In the genomic region with DNA sequence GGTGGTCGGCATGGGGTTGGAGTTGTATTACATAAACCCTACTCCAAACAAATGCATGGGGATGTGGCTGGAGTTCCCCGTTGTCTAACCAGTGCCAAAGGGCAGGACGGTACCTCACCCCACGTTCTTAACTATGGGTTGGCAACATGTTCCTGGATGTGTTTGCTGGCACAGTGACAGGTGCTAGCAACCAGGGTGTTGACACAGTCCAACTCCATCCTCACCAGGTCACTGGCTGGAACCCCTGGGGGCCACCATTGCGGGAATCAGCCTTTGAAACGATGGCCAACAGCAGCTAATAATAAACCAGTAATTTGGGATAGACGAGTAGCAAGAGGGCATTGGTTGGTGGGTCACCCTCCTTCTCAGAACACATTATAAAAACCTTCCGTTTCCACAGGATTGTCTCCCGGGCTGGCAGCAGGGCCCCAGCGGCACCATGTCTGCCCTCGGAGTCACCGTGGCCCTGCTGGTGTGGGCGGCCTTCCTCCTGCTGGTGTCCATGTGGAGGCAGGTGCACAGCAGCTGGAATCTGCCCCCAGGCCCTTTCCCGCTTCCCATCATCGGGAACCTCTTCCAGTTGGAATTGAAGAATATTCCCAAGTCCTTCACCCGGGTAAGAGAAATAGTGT, we compare ENCODE assay signal across 12 cellular contexts. TPM values are rescaled to one million over a fixed set of nuclear protein-coding genes. Genes with fewer than 3 reads are reported as not detected.
A peak's percentile ranks its signal among the peaks of the same experiment; 100 is the strongest.
DNase-seq lines count a peak whose midpoint lies in the region; ATAC-seq and TF ChIP-seq lines count a peak whose summit lies in the region.
"Had no signal": no experiment of that assay in that cellular context is flagged by ENCODE, and none has a peak within 500 bp of the region (broad histone marks: within the 10 kb centered on the region; RNA-seq: fewer than 3 reads in every experiment).

A gene (plus strand): TSS at position 407 of the 632 bp plus-strand sequence. CDS start 33 bp downstream, at position 440.

- no peak within 1 kb of the TSS for H3K27ac Mint-ChIP-seq in CD4-positive, alpha-beta T cell
- H3K27ac Mint-ChIP-seq: CD8-positive, alpha-beta T cell had no signal

- peaks cover 8% of the 10 kb centered on the region for H3K9me3 Mint-ChIP-seq in CD4-positive, alpha-beta T cell

- in situ Hi-C loops in gastrocnemius medialis (cut with MboI; ENCODE audit: low sequenced_read_pairs in 4 of 4) = no loop called here

- POLR2A ChIA-PET in CD4-positive, alpha-beta T cell (lab: Charles Lee) = no interaction called here

- H3K36me3 ChIP-seq in esophagus (ENCODE audit: control insufficient read depth in 2 of 2, insufficient read depth in 2 of 2, low read length in 1 of 2) (peaks cover 0 to 2% of the 10 kb centered on the region in 2 donors), gastrocnemius medialis (no peaks in the 10 kb centered on the region), uterus (no peaks in the 10 kb centered on the region)

- peaks cover 54% of the 10 kb centered on the region for H3K27me3 ChIP-seq in CD4-positive, alpha-beta T cell (ENCODE audit: control insufficient read depth, insufficient read depth, low read length)
- peaks cover 0 to 6% of the 10 kb centered on the region in 2 donors for H3K27me3 ChIP-seq in esophagus (ENCODE audit: control insufficient read depth in 1 of 2, insufficient read depth in 2 of 2, low read length in 2 of 2)
- peaks cover 17 to 37% (median 34%) of the 10 kb centered on the region in 3 donors for H3K27me3 ChIP-seq in gastrocnemius medialis
- peaks cover 0 to 6% of the 10 kb centered on the region in 2 donors for H3K27me3 ChIP-seq in uterus

- peaks cover 71% of the 10 kb centered on the region for H3K27me3 Mint-ChIP-seq in CD4-positive, alpha-beta T cell

- intact Hi-C loops in CD4-positive, alpha-beta T cell (cut with DNase I, micrococcal nuclease) = no loop called here
- intact Hi-C loops in gastrocnemius medialis (cut with DNase I; ENCODE audit: low total_unique reads) (loop anchor here (10.0 kb wide), 1 partner anchor 202 kb away; no protein-coding TSS in a partner anchor), uterus (cut with DNase I; ENCODE audit: low total_unique reads) (no loop called here)

- peaks cover 4 to 18% of the 10 kb centered on the region in 2 donors for H3K4me1 ChIP-seq in esophagus (ENCODE audit: control insufficient read depth in 2 of 2, insufficient read depth in 2 of 2, low read length in 1 of 2)
- H3K4me1 ChIP-seq in gastrocnemius medialis = no peaks in the 10 kb centered on the region
- no peaks in the 10 kb centered on the region for H3K4me1 ChIP-seq in uterus

- TF ChIP-seq CTCF in CD4-positive, alpha-beta T cell (IDR thresholded peaks at IDR 0.05) = no peak
- no peak for TF ChIP-seq CTCF in NB4 (IDR thresholded peaks at IDR 0.05; ENCODE audit: low read depth, low read length)
- TF ChIP-seq CTCF in gastrocnemius medialis (IDR thresholded peaks at IDR 0.05 in 4 of 5, conservative IDR thresholded peaks at IDR 0.05 in 1 of 5) = no peak
- no peak for TF ChIP-seq CTCF in uterus (IDR thresholded peaks at IDR 0.05)

- no peak for DNase-seq in CD4-positive, alpha-beta T cell
- DNase-seq in NB4 (ENCODE audit: low read depth) (no peak), gastrocnemius medialis (no peak), foreskin melanocyte (no peak), NCI-H510A (lab: John Stamatoyannopoulos, UW) (no peak), uterus (no peak)
- DNase-seq: activated CD4-positive, alpha-beta T cell treated with anti-CD3 and anti-CD28 coated beads, Interleukin-2, amount 50 U/mL, for 1 hour; CD8-positive, alpha-beta T cell; OCI-M1 had no signal

- peaks cover 17% of the 10 kb centered on the region for H3K9me3 ChIP-seq in CD4-positive, alpha-beta T cell (ENCODE audit: control insufficient read depth, low read length)
- H3K9me3 ChIP-seq in esophagus (ENCODE audit: control insufficient read depth in 2 of 2, insufficient read depth in 1 of 2, low read depth in 1 of 2, low read length in 1 of 2) = peaks cover 0 to 8% of the 10 kb centered on the region in 2 donors
- no peaks in the 10 kb centered on the region for H3K9me3 ChIP-seq in gastrocnemius medialis
- no peaks in the 10 kb centered on the region for H3K9me3 ChIP-seq in uterus

- TF ChIP-seq POLR2A in NB4 (IDR thresholded peaks at IDR 0.05; ENCODE audit: extremely low read depth, insufficient read length) (no peak), gastrocnemius medialis (IDR thresholded peaks at IDR 0.05) (no peak), uterus (IDR thresholded peaks at IDR 0.05) (no peak)

- H3K4me3 ChIP-seq in NB4 (ENCODE audit: low read depth, low read length) = peak within 1 kb of the TSS; percentile 78
- H3K4me3 ChIP-seq in esophagus (ENCODE audit: low read depth in 1 of 2, low read length in 2 of 2) = peak within 1 kb of the TSS; percentile 49 to 71
- peak within 1 kb of the TSS; percentile 24 to 48 (median 35) for H3K4me3 ChIP-seq in gastrocnemius medialis
- H3K4me3 ChIP-seq in uterus = no peak within 1 kb of the TSS

- peak within 1 kb of the TSS; percentile 56 for H3K4me3 Mint-ChIP-seq in CD4-positive, alpha-beta T cell

- no peak for ATAC-seq in CD4-positive, alpha-beta T cell (ENCODE audit: poor library complexity)
- no peak for ATAC-seq in gastrocnemius medialis
- ATAC-seq in GM21717 (IDR thresholded peaks at IDR 0.05; ENCODE audit: unreplicated experiment) = no peak
- ATAC-seq: CD8-positive, alpha-beta T cell had no signal

- 51 to 65% methylated on average over 16 of the region's 16 CpGs for WGBS in esophagus, 2 donors

- peaks cover 30% of the 10 kb centered on the region for H3K4me1 Mint-ChIP-seq in CD4-positive, alpha-beta T cell (ENCODE audit: low read depth)

- no peaks in the 10 kb centered on the region for H3K36me3 Mint-ChIP-seq in CD4-positive, alpha-beta T cell (ENCODE audit: low read depth)
- H3K36me3 Mint-ChIP-seq: CD8-positive, alpha-beta T cell had no signal

- CTCF ChIA-PET in CD4-positive, alpha-beta T cell (lab: Charles Lee) = no interaction called here

- H3K27ac ChIP-seq in CD4-positive, alpha-beta T cell (ENCODE audit: low read depth, low read length) = no peak within 1 kb of the TSS
- H3K27ac ChIP-seq in esophagus (ENCODE audit: low read depth in 2 of 2, low read length in 1 of 2) = peak within 1 kb of the TSS; percentile 77 to 82
- no peak within 1 kb of the TSS for H3K27ac ChIP-seq in gastrocnemius medialis
- no peak within 1 kb of the TSS for H3K27ac ChIP-seq in uterus
- H3K27ac ChIP-seq: epithelial cell of prostate had no signal

RNA-seq across cellular contexts. Expression of the gene that starts here (rescaled TPM):
- total RNA-seq in CD4-positive, alpha-beta T cell = 1 to 10 TPM; 1.6 to 2.0 TPM
- 10 to 100 TPM; 15.8 to 19.3 TPM for polyA plus RNA-seq in esophagus
- 10 to 100 TPM in 1 of 4 donors, 1 to 10 TPM in 2, under 1 TPM in 1; 0.97 to 14.0 (median 4.4) TPM for total RNA-seq in gastrocnemius medialis
- total RNA-seq in uterus = 1 to 10 TPM in 2 of 4 donors, under 1 TPM in 2; 0.29 to 6.9 (median 1.1) TPM

Comparison
In these comparisons a context has a peak if more than half of its experiments do, and no peak if none do; other contexts are left out.
1. H3K27ac ChIP-seq: peak in esophagus (2 of 2); none in CD4-positive, alpha-beta T cell (single experiment), gastrocnemius medialis (0 of 4) and uterus (0 of 2).
2. H3K4me3 ChIP-seq: peak in NB4 (single experiment), esophagus (2 of 2) and gastrocnemius medialis (4 of 4); none in uterus (0 of 2).